ENCODE assay signal across 1 cellular context in genomic region chr7:7639421-7639820, GRCh38.
TF ChIP-seq lines count a peak whose summit lies in the region.

No MANE protein-coding gene starts in this region.

TF ChIP-seq in IMR-90, 13 proteins besides CTCF, POLR2A, EP300 and RAD21 (continued from another document):
- no peak for TF ChIP-seq MAZ (IDR thresholded peaks at IDR 0.05; ENCODE audit: borderline replicate concordance, low read depth, low read length)
- no peak for TF ChIP-seq CEBPB (IDR thresholded peaks at IDR 0.05; ENCODE audit: low read depth, low read length)
- no peak for TF ChIP-seq FOS (IDR thresholded peaks at IDR 0.05; ENCODE audit: low read depth, low read length)
- TF ChIP-seq, protein P1, sequence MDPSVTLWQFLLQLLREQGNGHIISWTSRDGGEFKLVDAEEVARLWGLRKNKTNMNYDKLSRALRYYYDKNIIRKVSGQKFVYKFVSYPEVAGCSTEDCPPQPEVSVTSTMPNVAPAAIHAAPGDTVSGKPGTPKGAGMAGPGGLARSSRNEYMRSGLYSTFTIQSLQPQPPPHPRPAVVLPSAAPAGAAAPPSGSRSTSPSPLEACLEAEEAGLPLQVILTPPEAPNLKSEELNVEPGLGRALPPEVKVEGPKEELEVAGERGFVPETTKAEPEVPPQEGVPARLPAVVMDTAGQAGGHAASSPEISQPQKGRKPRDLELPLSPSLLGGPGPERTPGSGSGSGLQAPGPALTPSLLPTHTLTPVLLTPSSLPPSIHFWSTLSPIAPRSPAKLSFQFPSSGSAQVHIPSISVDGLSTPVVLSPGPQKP (IDR thresholded peaks at IDR 0.05; ENCODE audit: borderline replicate concordance, low read depth, low read length) = no peak
TF ChIP-seq in IMR-90: peak in this region for 0.
